2 cellular contexts compared by ENCODE assay signal in genomic region chr11:65778431-65778900, GRCh38.
A peak's percentile ranks its signal among the peaks of the same experiment; 100 is the strongest.
TF ChIP-seq lines count a peak whose summit lies in the region.

No MANE protein-coding gene starts in this region.

TF ChIP-seq in HCT116, 20 proteins besides CTCF, POLR2A, EP300 and RAD21:
- TF ChIP-seq ZFX (IDR thresholded peaks at IDR 0.05): no peak
- no peak for TF ChIP-seq ZNF274 (IDR thresholded peaks at IDR 0.05; ENCODE audit: low read depth, low read length)
- no peak for TF ChIP-seq SRF (IDR thresholded peaks at IDR 0.05; ENCODE audit: low read depth)
- TF ChIP-seq CBX3 (IDR thresholded peaks at IDR 0.05; ENCODE audit: low read depth): no peak
- TF ChIP-seq MAX (IDR thresholded peaks at IDR 0.05): no peak

TF ChIP-seq in K562, 482 proteins besides CTCF, POLR2A, EP300 and RAD21:
- TF ChIP-seq ZNF165 (CRISPR knock-in tag; IDR thresholded peaks at IDR 0.05; ENCODE audit: borderline replicate concordance) (no peak), POLR2G (IDR thresholded peaks at IDR 0.05; ENCODE audit: low read depth, low read length) (peak; percentile 2; the same call in 1 of the 2 replicates), ZNF609 (CRISPR knock-in tag; IDR thresholded peaks at IDR 0.05; ENCODE audit: borderline replicate concordance) (0 out of 2 replicates have a peak, but pooled peaks have one; percentile 32)
